In genomic region chr6:92879526-92879925, GRCh38 we compare ENCODE assay signal across 24 cellular contexts.
"Had no signal": no experiment of that assay in that cellular context is flagged by ENCODE, and none has a peak within 500 bp of the region (broad histone marks: within the 10 kb centered on the region; RNA-seq: fewer than 3 reads in every experiment).

No MANE protein-coding gene starts in this region.

- H3K36me3 ChIP-seq: brain microvascular endothelial cell had no signal

- H3K27me3 ChIP-seq: brain microvascular endothelial cell, dorsolateral prefrontal cortex had no signal

- DNase-seq: activated CD4-positive, alpha-beta memory T cell treated with anti-CD3 and anti-CD28 coated beads, Interleukin-2, amount 10 ng/mL, durations not matched to agents 7 days and 5 days; activated CD4-positive, alpha-beta T cell treated with anti-CD3 and anti-CD28 coated beads for 36 hours; activated CD4-positive, alpha-beta T cell treated with anti-CD3 and anti-CD28 coated beads, Interleukin-2, amount 10 ng/mL, durations not matched to agents 24 days and 14 days; activated CD4-positive, CD25-positive, alpha-beta regulatory T cell; activated CD4-positive, CD25-positive, alpha-beta regulatory T cell treated with anti-CD3 and anti-CD28 coated beads, Interleukin-2, amount 50 U/mL, for 72 hours; activated CD8-positive, alpha-beta memory T cell treated with anti-CD3 and anti-CD28 coated beads, Interleukin-2, amount 50 U/mL, for 48 hours; activated effector memory CD4-positive, alpha-beta T cell treated with Interleukin-2 at 50 U/mL for 16 hours; activated gamma-delta T cell treated with Interleukin-2 at 50 U/mL for 16 hours; activated naive CD4-positive, alpha-beta T cell treated with anti-CD3 and anti-CD28 coated beads, Interleukin-2, amount 50 U/mL, for 16 hours; activated naive CD4-positive, alpha-beta T cell treated with Interleukin-2 at 50 U/mL for 16 hours; activated T-cell treated with anti-CD3 and anti-CD28 coated beads for 4 hours; activated T-cell treated with anti-CD3 and anti-CD28 coated beads, Interleukin-2, amount 50 U/mL, for 24 hours; amniotic stem cell; anterior cingulate cortex; brain microvascular endothelial cell; dorsolateral prefrontal cortex; effector memory CD4-positive, alpha-beta T cell; endodermal cell; foreskin fibroblast; head of caudate nucleus; T-helper 2 cell had no signal

- ATAC-seq: activated CD4-positive, alpha-beta T cell treated with anti-CD3 and anti-CD28 coated beads for 36 hours; activated T-helper 17 cell treated with anti-CD3 and anti-CD28 coated beads, Interleukin-2, amount 50 U/mL, for 72 hours; esophagus mucosa had no signal

- H3K4me3 ChIP-seq: coronary artery, dorsolateral prefrontal cortex had no signal

- H3K27ac ChIP-seq: brain microvascular endothelial cell, coronary artery, dorsolateral prefrontal cortex had no signal
